1 cellular context compared by ENCODE assay signal in the genomic region with DNA sequence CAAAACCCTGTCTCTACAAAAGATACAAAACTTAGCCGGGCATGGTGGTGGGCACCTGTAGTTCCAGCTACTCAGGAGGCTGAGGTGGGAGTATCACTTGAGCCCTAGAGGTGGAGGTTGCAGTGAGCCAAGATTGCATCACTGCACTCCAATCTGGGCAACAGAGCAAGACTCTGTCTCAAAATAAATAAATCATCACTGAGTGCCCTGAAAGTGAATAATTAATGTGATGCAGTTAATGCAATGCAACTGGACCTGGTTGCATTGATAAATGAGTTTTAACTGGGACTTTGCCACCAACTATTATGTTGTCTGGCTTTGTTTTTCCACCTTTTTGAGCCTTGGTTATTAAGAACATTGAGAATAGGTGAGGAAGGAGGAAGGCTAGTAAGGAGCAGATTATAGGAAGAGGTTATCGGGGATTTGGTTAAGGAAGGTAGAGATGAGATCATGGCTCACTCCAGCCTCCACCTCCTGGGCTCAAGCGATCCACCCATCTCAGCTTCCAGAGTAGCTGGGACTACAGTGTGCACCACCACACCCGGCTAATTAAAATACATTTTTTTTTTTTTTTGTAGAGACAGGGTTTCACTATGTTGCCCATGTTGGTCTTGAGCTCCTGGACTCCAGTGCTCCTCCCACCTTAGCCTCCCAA.
TF ChIP-seq lines count a peak whose summit lies in the region.

No MANE protein-coding gene starts in this region.

TF ChIP-seq in HEK293, 187 proteins besides CTCF, POLR2A, EP300 and RAD21 (continued from another document):
- TF ChIP-seq ZEB2 (tag by site-specific recombination; IDR thresholded peaks at IDR 0.05) (peak; percentile 40; the same call in 1 of the 2 replicates), MZF1 (tag by site-specific recombination; IDR thresholded peaks at IDR 0.05; ENCODE audit: borderline replicate concordance) (peak; percentile 29; the same call in 1 of the 2 replicates), OSR2 (tag by site-specific recombination; IDR thresholded peaks at IDR 0.05) (peak; percentile 76), SP7 (tag by site-specific recombination; IDR thresholded peaks at IDR 0.05) (0 out of 2 replicates have a peak, but pooled peaks have one; percentile 20), ZNF843 (tag by site-specific recombination; IDR thresholded peaks at IDR 0.05) (no peak), BCL11A (tag by site-specific recombination; IDR thresholded peaks at IDR 0.05; ENCODE audit: low read depth) (no peak), ZNF660 (tag by site-specific recombination; IDR thresholded peaks at IDR 0.05) (no peak), ZBTB20 (tag by site-specific recombination; IDR thresholded peaks at IDR 0.05) (peak; percentile 33; the same call in 1 of the 2 replicates), GFI1B (tag by site-specific recombination; IDR thresholded peaks at IDR 0.05) (0 out of 2 replicates have a peak, but pooled peaks have one; percentile 2), GLI4 (tag by site-specific recombination; IDR thresholded peaks at IDR 0.05) (no peak), KLF1 (tag by site-specific recombination; IDR thresholded peaks at IDR 0.05) (peak; percentile 49), ZNF394 (tag by site-specific recombination; IDR thresholded peaks at IDR 0.05; ENCODE audit: borderline replicate concordance) (peak; percentile 84), ZNF600 (tag by site-specific recombination; IDR thresholded peaks at IDR 0.05) (0 out of 2 replicates have a peak, but pooled peaks have one; percentile 18), ZBTB17 (tag by site-specific recombination; IDR thresholded peaks at IDR 0.05) (no peak)
- TF ChIP-seq, protein P1, sequence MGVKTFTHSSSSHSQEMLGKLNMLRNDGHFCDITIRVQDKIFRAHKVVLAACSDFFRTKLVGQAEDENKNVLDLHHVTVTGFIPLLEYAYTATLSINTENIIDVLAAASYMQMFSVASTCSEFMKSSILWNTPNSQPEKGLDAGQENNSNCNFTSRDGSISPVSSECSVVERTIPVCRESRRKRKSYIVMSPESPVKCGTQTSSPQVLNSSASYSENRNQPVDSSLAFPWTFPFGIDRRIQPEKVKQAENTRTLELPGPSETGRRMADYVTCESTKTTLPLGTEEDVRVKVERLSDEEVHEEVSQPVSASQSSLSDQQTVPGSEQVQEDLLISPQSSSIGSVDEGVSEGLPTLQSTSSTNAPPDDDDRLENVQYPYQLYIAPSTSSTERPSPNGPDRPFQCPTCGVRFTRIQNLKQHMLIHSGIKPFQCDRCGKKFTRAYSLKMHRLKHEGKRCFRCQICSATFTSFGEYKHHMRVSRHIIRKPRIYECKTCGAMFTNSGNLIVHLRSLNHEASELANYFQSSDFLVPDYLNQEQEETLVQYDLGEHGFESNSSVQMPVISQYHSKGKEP (tag by site-specific recombination; IDR thresholded peaks at IDR 0.05) = peak; percentile 87
- TF ChIP-seq, protein P2, sequence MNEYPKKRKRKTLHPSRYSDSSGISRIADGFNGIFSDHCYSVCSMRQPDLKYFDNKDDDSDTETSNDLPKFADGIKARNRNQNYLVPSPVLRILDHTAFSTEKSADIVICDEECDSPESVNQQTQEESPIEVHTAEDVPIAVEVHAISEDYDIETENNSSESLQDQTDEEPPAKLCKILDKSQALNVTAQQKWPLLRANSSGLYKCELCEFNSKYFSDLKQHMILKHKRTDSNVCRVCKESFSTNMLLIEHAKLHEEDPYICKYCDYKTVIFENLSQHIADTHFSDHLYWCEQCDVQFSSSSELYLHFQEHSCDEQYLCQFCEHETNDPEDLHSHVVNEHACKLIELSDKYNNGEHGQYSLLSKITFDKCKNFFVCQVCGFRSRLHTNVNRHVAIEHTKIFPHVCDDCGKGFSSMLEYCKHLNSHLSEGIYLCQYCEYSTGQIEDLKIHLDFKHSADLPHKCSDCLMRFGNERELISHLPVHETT (tag by site-specific recombination; IDR thresholded peaks at IDR 0.05) = 0 out of 2 replicates have a peak, but pooled peaks have one; percentile 25
